1 cellular context compared by ENCODE assay signal in the genomic region with DNA sequence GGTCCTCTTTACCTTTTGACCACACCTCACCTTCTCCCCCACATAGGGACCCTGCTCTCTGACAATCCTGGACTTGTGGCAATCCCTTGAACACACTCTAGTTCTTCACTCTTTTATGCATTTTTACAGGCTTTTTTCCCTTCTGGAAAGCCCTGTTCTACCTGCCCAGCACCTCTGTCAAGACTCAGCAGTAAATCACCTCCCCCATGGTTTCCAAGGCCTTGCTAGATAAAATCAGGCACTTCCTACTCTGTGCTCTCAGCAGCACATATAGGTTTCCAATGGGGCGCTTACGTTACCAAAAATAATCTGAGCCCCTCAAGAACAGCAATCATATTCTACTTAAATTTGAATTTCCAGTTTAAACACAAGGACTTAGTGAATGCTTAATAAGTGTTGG.
TF ChIP-seq lines count a peak whose summit lies in the region.

No MANE protein-coding gene starts in this region.

TF ChIP-seq in WTC11, 78 proteins besides CTCF, POLR2A, EP300 and RAD21 (continued from another document):
- TF ChIP-seq ZBTB21 (CRISPR knock-in tag; IDR thresholded peaks at IDR 0.05; ENCODE audit: borderline replicate concordance) (no peak), NR3C1 (CRISPR knock-in tag; conservative IDR thresholded peaks at IDR 0.05; ENCODE audit: low read depth) (no peak)
